In the genomic region with DNA sequence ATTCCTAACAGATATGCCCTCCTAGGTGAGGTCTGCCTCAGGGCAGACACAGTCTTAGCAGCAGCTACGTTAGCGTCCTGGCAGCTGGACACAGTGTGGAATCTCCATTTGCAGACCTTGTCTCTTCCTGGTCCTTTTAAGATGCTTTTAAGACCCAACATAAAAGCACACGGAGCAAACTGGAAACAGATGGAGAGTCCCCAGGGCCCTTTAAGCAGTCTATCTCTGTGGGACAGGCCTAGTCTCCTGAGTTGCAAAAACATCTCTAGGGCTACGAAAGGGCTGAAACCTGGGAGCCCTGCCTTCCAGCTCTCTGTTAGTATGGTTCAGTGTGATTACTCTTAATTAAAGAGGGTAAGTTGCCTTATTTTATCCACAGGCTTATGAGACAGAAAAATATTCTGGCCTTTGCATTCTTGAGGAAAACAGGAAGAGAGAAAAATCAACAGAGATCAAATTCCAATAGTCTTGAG, we compare ENCODE assay signal across 13 cellular contexts.
DNase-seq lines count a peak whose midpoint lies in the region; TF ChIP-seq lines count a peak whose summit lies in the region.
"Had no signal": no experiment of that assay in that cellular context is flagged by ENCODE, and none has a peak within 500 bp of the region (broad histone marks: within the 10 kb centered on the region; RNA-seq: fewer than 3 reads in every experiment).

No MANE protein-coding gene starts in this region.

- H3K4me3 ChIP-seq in BE2C (ENCODE audit: low read depth, low read length) (no peak overlapping the region), choroid plexus epithelial cell (ENCODE audit: low read depth, low read length) (no peak overlapping the region), spleen (no peak overlapping the region)

- DNase-seq in BE2C: peak; percentile 63
- peak; percentile 25 for DNase-seq in M059J (ENCODE audit: low read depth)
- DNase-seq in choroid plexus epithelial cell (ENCODE audit: low read depth): peak; percentile 53
- DNase-seq in myocyte (ENCODE audit: low read depth): peak; percentile 31
- DNase-seq in ecto neural progenitor cell (ENCODE audit: low spot score): no peak
- DNase-seq in NCI-H345 (lab: John Stamatoyannopoulos, UW): no peak
- no peak for DNase-seq in spleen
- DNase-seq in inferior parietal cortex (ENCODE audit: extremely low spot score): no peak
- DNase-seq: activated CD4-positive, alpha-beta T cell treated with anti-CD3 and anti-CD28 coated beads for 4 hours; activated T-cell treated with anti-CD3 and anti-CD28 coated beads, Interleukin-2, amount 50 U/mL, for 4 hours; hypothalamus; NCI-H1417; stimulated activated naive CD4-positive, alpha-beta T cell treated with Interleukin-2 at 50 U/mL for 16 hours had no signal

- no peaks in the 10 kb centered on the region for H3K27me3 ChIP-seq in BE2C
- no peaks in the 10 kb centered on the region for H3K27me3 ChIP-seq in spleen (replicated peaks in 1 of 7)

- H3K36me3 ChIP-seq in BE2C (no peaks in the 10 kb centered on the region), spleen (no peaks in the 10 kb centered on the region)

- no peak overlapping the region for H3K27ac ChIP-seq in spleen

- H3K4me1 ChIP-seq in BE2C: peaks cover 36% of the 10 kb centered on the region
- peaks cover 0 to 14% (median 6%) of the 10 kb centered on the region in 6 donors for H3K4me1 ChIP-seq in spleen

- H3K9me3 ChIP-seq in BE2C: 0 out of 2 replicates have a peak, but pooled peaks cover 3% of the 10 kb centered on the region
- H3K9me3 ChIP-seq in spleen: peaks cover 0 to 4% (median 0%) of the 10 kb centered on the region in 8 donors

- 67 to 91% (median 81%) methylated on average over 4 of the region's 4 CpGs for WGBS in spleen, 5 donors

- TF ChIP-seq CTCF in BE2C (IDR thresholded peaks at IDR 0.05; ENCODE audit: low read depth, low read length) (no peak), choroid plexus epithelial cell (conservative IDR thresholded peaks at IDR 0.05; ENCODE audit: low read depth, low read length) (no peak), spleen (IDR thresholded peaks at IDR 0.05 in 8 of 11, conservative IDR thresholded peaks at IDR 0.05 in 3 of 11) (no peak)

- no peak for TF ChIP-seq POLR2A in spleen (IDR thresholded peaks at IDR 0.05)

- intact Hi-C loops in spleen (cut with DNase I; ENCODE audit: low total_unique reads): no loop called here

Comparison
In these comparisons a context has a peak if more than half of its experiments do, and no peak if none do; other contexts are left out.
1. DNase-seq: peak in BE2C (single experiment), M059J (single experiment), choroid plexus epithelial cell (single experiment) and myocyte (single experiment); none in ecto neural progenitor cell (single experiment), NCI-H345 (single experiment), spleen (single experiment) and inferior parietal cortex (single experiment).